In genomic region chr19:11848200-11848593, GRCh38 we compare ENCODE assay signal across 1 cellular context.
TF ChIP-seq lines count a peak whose summit lies in the region.

No MANE protein-coding gene starts in this region.

TF ChIP-seq in liver, 16 proteins besides CTCF, POLR2A, EP300 and RAD21 (continued from another document):
- TF ChIP-seq FOXA1 (IDR thresholded peaks at IDR 0.05) (no peak), HNF4A (conservative IDR thresholded peaks at IDR 0.05) (no peak), NR2F2 (IDR thresholded peaks at IDR 0.05) (no peak), GABPA (IDR thresholded peaks at IDR 0.05 in 1 of 2, conservative IDR thresholded peaks at IDR 0.05 in 1 of 2) (no peak), EGR1 (IDR thresholded peaks at IDR 0.05; ENCODE audit: low read depth in 2 of 2) (no peak), SP1 (IDR thresholded peaks at IDR 0.05) (no peak), TAF1 (conservative IDR thresholded peaks at IDR 0.05) (no peak)
TF ChIP-seq in liver: peak in this region for 0.
